In the genomic region with DNA sequence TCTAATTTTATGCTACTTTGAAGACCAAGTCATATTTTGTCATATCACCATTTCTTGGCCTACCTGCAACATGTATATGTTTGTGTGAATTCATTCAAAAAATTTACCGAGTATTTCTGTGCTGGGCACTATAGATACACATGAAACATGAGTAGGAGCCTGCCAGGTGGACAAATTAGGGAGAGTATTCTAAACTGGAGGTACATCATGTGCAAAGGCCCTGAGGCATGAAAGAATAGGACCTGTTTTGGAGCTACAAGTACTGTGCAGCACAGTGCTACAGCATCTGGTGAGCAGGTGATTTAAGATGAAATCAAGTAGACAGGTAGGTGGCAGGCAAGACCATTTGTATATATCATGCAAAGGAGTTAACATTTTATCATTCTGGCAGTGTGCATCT, we compare ENCODE assay signal across 1 cellular context.
TF ChIP-seq lines count a peak whose summit lies in the region.

No MANE protein-coding gene starts in this region.

TF ChIP-seq in K562, 482 proteins besides CTCF, POLR2A, EP300 and RAD21 (continued from another document):
- TF ChIP-seq, protein P1, sequence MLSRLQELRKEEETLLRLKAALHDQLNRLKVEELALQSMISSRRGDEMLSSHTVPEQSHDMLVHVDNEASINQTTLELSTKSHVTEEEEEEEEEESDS (CRISPR knock-in tag; IDR thresholded peaks at IDR 0.05), result no peak
- TF ChIP-seq ZFPM2 (CRISPR knock-in tag; IDR thresholded peaks at IDR 0.05), result no peak
- TF ChIP-seq RBM25 (IDR thresholded peaks at IDR 0.05; ENCODE audit: low read depth, low read length, severe bottlenecking), result peak; percentile 79
- TF ChIP-seq KDM1A (IDR thresholded peaks at IDR 0.05), result peak in 1 of 2 experiments; percentile 12; a peak in 1 of 4 replicates
